ENCODE assay signal across 3 cellular contexts in genomic region chr1:153583976-153584375, GRCh38.
TF ChIP-seq lines count a peak whose summit lies in the region.

No MANE protein-coding gene starts in this region.

TF ChIP-seq in SK-N-SH, 30 proteins besides CTCF, POLR2A, EP300 and RAD21:
- TF ChIP-seq CHD2 (IDR thresholded peaks at IDR 0.05; ENCODE audit: low read length, partially characterized antibody) (no peak), ZBTB33 (IDR thresholded peaks at IDR 0.05; ENCODE audit: borderline replicate concordance, low read depth) (no peak), USF2 (IDR thresholded peaks at IDR 0.05; ENCODE audit: borderline replicate concordance, low read depth, low read length) (no peak), EZH2phosphoT487 (IDR thresholded peaks at IDR 0.05; ENCODE audit: borderline replicate concordance, low read depth) (no peak), FOSL2 (IDR thresholded peaks at IDR 0.05; ENCODE audit: borderline replicate concordance, low read depth) (no peak), FOXM1 (IDR thresholded peaks at IDR 0.05; ENCODE audit: low read depth) (no peak), MXI1 (IDR thresholded peaks at IDR 0.05; ENCODE audit: low read depth, low read length) (no peak), SIN3A (IDR thresholded peaks at IDR 0.05; ENCODE audit: borderline replicate concordance, low read depth, low read length) (no peak), MEF2A (IDR thresholded peaks at IDR 0.05; ENCODE audit: borderline replicate concordance, low read depth) (no peak), TAF1 (IDR thresholded peaks at IDR 0.05; ENCODE audit: borderline replicate concordance, low read depth, low read length) (no peak), TCF12 (IDR thresholded peaks at IDR 0.05) (no peak), IRF3 (IDR thresholded peaks at IDR 0.05; ENCODE audit: low read depth, low read length) (no peak)

TF ChIP-seq in SK-N-SH treated with all-trans-retinoic acid at 6 μM for 48 hours, 23 proteins besides CTCF, POLR2A, EP300 and RAD21:
- TF ChIP-seq BACH2 (CRISPR knock-in tag; IDR thresholded peaks at IDR 0.05; ENCODE audit: borderline replicate concordance), result no peak
- TF ChIP-seq PPARA (CRISPR knock-in tag; IDR thresholded peaks at IDR 0.05; ENCODE audit: borderline replicate concordance), result no peak
- no peak for TF ChIP-seq TCF4 (CRISPR knock-in tag; IDR thresholded peaks at IDR 0.05; ENCODE audit: borderline replicate concordance)
- TF ChIP-seq ESRRG (CRISPR knock-in tag; IDR thresholded peaks at IDR 0.05), result no peak
- TF ChIP-seq ZC3H10 (CRISPR knock-in tag; IDR thresholded peaks at IDR 0.05), result no peak
- no peak for TF ChIP-seq ZNF70 (CRISPR knock-in tag; IDR thresholded peaks at IDR 0.05)
- TF ChIP-seq SNAI2 (CRISPR knock-in tag; IDR thresholded peaks at IDR 0.05), result no peak
- TF ChIP-seq ZNF565 (CRISPR knock-in tag; conservative IDR thresholded peaks at IDR 0.05; ENCODE audit: low read depth), result no peak
- TF ChIP-seq CSDC2 (CRISPR knock-in tag; IDR thresholded peaks at IDR 0.05), result no peak
- TF ChIP-seq TSHZ2 (CRISPR knock-in tag; IDR thresholded peaks at IDR 0.05), result no peak
- no peak for TF ChIP-seq CREB5 (CRISPR knock-in tag; IDR thresholded peaks at IDR 0.05; ENCODE audit: low read depth)
- no peak for TF ChIP-seq ZFP3 (CRISPR knock-in tag; IDR thresholded peaks at IDR 0.05)
- no peak for TF ChIP-seq OSR1 (CRISPR knock-in tag; IDR thresholded peaks at IDR 0.05)
- TF ChIP-seq GLIS3 (CRISPR knock-in tag; IDR thresholded peaks at IDR 0.05), result no peak
- no peak for TF ChIP-seq POU6F1 (CRISPR knock-in tag; IDR thresholded peaks at IDR 0.05; ENCODE audit: borderline replicate concordance, low read depth)
- no peak for TF ChIP-seq PATZ1 (CRISPR knock-in tag; IDR thresholded peaks at IDR 0.05; ENCODE audit: borderline replicate concordance)
- TF ChIP-seq ARNTL (CRISPR knock-in tag; IDR thresholded peaks at IDR 0.05; ENCODE audit: borderline replicate concordance, low read depth), result no peak
- TF ChIP-seq ZFP30 (CRISPR knock-in tag; IDR thresholded peaks at IDR 0.05), result no peak

TF ChIP-seq in K562, 482 proteins besides CTCF, POLR2A, EP300 and RAD21:
- TF ChIP-seq ELF2 (CRISPR knock-in tag; IDR thresholded peaks at IDR 0.05) (no peak), ARID3B (CRISPR knock-in tag; IDR thresholded peaks at IDR 0.05; ENCODE audit: borderline replicate concordance) (no peak), GABPB1 (CRISPR knock-in tag; IDR thresholded peaks at IDR 0.05) (no peak), ZNF695 (CRISPR knock-in tag; IDR thresholded peaks at IDR 0.05) (no peak), RBBP5 (IDR thresholded peaks at IDR 0.05; ENCODE audit: borderline replicate concordance, insufficient read depth, low read length, poor library complexity, severe bottlenecking) (no peak), ZNF778 (CRISPR knock-in tag; IDR thresholded peaks at IDR 0.05) (no peak), STAG1 (CRISPR knock-in tag; IDR thresholded peaks at IDR 0.05; ENCODE audit: borderline replicate concordance) (no peak), FOXK2 (conservative IDR thresholded peaks at IDR 0.05 in 1 of 2, IDR thresholded peaks at IDR 0.05 in 1 of 2; ENCODE audit: low read depth in 2 of 2) (no peak), ZFP91 (CRISPR knock-in tag; IDR thresholded peaks at IDR 0.05) (no peak)
